1 cellular context compared by ENCODE assay signal in the genomic region with DNA sequence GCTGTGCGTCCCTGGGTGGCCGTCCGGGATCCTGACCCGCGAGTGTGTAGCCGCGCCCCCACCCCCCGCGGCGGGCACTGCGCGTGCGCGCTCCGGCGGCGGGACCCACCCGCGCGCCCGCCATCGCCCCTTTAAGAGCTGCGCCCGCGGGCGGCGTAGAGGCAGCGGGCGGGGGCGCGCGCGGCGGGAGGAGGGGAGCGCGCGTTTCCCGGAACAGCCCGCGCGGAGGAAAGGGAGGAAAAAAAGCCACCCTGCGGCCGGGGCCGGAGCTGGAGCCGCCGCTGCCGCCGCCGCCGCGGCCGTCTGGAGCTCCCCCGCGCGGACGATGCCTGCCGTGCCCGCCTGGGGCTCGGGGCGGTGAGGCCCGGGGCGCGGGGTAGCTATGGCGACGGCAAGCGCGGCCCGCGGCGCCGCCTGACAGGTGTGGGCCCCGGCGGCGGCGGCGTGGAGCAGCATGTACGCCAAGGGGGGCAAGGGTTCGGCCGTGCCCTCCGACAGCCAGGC.
TF ChIP-seq lines count a peak whose summit lies in the region.

A gene (plus strand): TSS at position 204 of the 504 bp plus-strand sequence. CDS start 251 bp downstream, at position 455.

TF ChIP-seq in K562, 482 proteins besides CTCF, POLR2A, EP300 and RAD21 (continued from another document and continues in another):
- TF ChIP-seq, protein P1, sequence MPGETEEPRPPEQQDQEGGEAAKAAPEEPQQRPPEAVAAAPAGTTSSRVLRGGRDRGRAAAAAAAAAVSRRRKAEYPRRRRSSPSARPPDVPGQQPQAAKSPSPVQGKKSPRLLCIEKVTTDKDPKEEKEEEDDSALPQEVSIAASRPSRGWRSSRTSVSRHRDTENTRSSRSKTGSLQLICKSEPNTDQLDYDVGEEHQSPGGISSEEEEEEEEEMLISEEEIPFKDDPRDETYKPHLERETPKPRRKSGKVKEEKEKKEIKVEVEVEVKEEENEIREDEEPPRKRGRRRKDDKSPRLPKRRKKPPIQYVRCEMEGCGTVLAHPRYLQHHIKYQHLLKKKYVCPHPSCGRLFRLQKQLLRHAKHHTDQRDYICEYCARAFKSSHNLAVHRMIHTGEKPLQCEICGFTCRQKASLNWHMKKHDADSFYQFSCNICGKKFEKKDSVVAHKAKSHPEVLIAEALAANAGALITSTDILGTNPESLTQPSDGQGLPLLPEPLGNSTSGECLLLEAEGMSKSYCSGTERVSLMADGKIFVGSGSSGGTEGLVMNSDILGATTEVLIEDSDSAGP (CRISPR knock-in tag; IDR thresholded peaks at IDR 0.05), result no peak
- TF ChIP-seq CBFB (CRISPR knock-in tag; IDR thresholded peaks at IDR 0.05) (no peak), ZNF212 (CRISPR knock-in tag; IDR thresholded peaks at IDR 0.05) (no peak), ZNF124 (CRISPR knock-in tag; IDR thresholded peaks at IDR 0.05) (no peak), LCOR (CRISPR knock-in tag; IDR thresholded peaks at IDR 0.05) (no peak), FOXK1 (CRISPR knock-in tag; IDR thresholded peaks at IDR 0.05; ENCODE audit: borderline replicate concordance) (no peak), RBM39 (optimal IDR thresholded peaks at IDR 0.05; ENCODE audit: low read depth, low read length) (no peak), HMG20B (CRISPR knock-in tag; IDR thresholded peaks at IDR 0.05) (no peak), BRD9 (IDR thresholded peaks at IDR 0.05; ENCODE audit: low read depth, partially characterized antibody) (no peak), ELF4 (CRISPR knock-in tag; IDR thresholded peaks at IDR 0.05) (no peak), PRPF4 (IDR thresholded peaks at IDR 0.05; ENCODE audit: insufficient read depth, low read depth, low read length, poor library complexity, severe bottlenecking) (no peak), ZNF184 (CRISPR knock-in tag; IDR thresholded peaks at IDR 0.05) (no peak), NR2F6 (CRISPR knock-in tag; IDR thresholded peaks at IDR 0.05) (no peak), NFE2 (IDR thresholded peaks at IDR 0.05; ENCODE audit: low read depth) (no peak), SMAD1 (IDR thresholded peaks at IDR 0.05; ENCODE audit: low read depth, low read length, partially characterized antibody) (no peak), ZNF347 (CRISPR knock-in tag; IDR thresholded peaks at IDR 0.05; ENCODE audit: low read depth) (no peak), SPI1 (IDR thresholded peaks at IDR 0.05; ENCODE audit: borderline replicate concordance, low read depth, low read length) (no peak), PHF21A (IDR thresholded peaks at IDR 0.05; ENCODE audit: borderline replicate concordance, low read depth) (no peak), SNIP1 (IDR thresholded peaks at IDR 0.05; ENCODE audit: low read depth) (no peak), KDM2B (CRISPR knock-in tag; IDR thresholded peaks at IDR 0.05) (no peak)
- TF ChIP-seq, protein P2, sequence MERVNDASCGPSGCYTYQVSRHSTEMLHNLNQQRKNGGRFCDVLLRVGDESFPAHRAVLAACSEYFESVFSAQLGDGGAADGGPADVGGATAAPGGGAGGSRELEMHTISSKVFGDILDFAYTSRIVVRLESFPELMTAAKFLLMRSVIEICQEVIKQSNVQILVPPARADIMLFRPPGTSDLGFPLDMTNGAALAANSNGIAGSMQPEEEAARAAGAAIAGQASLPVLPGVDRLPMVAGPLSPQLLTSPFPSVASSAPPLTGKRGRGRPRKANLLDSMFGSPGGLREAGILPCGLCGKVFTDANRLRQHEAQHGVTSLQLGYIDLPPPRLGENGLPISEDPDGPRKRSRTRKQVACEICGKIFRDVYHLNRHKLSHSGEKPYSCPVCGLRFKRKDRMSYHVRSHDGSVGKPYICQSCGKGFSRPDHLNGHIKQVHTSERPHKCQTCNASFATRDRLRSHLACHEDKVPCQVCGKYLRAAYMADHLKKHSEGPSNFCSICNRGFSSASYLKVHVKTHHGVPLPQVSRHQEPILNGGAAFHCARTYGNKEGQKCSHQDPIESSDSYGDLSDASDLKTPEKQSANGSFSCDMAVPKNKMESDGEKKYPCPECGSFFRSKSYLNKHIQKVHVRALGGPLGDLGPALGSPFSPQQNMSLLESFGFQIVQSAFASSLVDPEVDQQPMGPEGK (CRISPR knock-in tag; IDR thresholded peaks at IDR 0.05; ENCODE audit: borderline replicate concordance), result no peak
- TF ChIP-seq, protein P3, sequence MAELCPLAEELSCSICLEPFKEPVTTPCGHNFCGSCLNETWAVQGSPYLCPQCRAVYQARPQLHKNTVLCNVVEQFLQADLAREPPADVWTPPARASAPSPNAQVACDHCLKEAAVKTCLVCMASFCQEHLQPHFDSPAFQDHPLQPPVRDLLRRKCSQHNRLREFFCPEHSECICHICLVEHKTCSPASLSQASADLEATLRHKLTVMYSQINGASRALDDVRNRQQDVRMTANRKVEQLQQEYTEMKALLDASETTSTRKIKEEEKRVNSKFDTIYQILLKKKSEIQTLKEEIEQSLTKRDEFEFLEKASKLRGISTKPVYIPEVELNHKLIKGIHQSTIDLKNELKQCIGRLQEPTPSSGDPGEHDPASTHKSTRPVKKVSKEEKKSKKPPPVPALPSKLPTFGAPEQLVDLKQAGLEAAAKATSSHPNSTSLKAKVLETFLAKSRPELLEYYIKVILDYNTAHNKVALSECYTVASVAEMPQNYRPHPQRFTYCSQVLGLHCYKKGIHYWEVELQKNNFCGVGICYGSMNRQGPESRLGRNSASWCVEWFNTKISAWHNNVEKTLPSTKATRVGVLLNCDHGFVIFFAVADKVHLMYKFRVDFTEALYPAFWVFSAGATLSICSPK (IDR thresholded peaks at IDR 0.05; ENCODE audit: borderline replicate concordance), result no peak
- TF ChIP-seq, protein P4, sequence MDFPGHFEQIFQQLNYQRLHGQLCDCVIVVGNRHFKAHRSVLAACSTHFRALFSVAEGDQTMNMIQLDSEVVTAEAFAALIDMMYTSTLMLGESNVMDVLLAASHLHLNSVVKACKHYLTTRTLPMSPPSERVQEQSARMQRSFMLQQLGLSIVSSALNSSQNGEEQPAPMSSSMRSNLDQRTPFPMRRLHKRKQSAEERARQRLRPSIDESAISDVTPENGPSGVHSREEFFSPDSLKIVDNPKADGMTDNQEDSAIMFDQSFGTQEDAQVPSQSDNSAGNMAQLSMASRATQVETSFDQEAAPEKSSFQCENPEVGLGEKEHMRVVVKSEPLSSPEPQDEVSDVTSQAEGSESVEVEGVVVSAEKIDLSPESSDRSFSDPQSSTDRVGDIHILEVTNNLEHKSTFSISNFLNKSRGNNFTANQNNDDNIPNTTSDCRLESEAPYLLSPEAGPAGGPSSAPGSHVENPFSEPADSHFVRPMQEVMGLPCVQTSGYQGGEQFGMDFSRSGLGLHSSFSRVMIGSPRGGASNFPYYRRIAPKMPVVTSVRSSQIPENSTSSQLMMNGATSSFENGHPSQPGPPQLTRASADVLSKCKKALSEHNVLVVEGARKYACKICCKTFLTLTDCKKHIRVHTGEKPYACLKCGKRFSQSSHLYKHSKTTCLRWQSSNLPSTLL (IDR thresholded peaks at IDR 0.05), result no peak
- TF ChIP-seq, protein P5, sequence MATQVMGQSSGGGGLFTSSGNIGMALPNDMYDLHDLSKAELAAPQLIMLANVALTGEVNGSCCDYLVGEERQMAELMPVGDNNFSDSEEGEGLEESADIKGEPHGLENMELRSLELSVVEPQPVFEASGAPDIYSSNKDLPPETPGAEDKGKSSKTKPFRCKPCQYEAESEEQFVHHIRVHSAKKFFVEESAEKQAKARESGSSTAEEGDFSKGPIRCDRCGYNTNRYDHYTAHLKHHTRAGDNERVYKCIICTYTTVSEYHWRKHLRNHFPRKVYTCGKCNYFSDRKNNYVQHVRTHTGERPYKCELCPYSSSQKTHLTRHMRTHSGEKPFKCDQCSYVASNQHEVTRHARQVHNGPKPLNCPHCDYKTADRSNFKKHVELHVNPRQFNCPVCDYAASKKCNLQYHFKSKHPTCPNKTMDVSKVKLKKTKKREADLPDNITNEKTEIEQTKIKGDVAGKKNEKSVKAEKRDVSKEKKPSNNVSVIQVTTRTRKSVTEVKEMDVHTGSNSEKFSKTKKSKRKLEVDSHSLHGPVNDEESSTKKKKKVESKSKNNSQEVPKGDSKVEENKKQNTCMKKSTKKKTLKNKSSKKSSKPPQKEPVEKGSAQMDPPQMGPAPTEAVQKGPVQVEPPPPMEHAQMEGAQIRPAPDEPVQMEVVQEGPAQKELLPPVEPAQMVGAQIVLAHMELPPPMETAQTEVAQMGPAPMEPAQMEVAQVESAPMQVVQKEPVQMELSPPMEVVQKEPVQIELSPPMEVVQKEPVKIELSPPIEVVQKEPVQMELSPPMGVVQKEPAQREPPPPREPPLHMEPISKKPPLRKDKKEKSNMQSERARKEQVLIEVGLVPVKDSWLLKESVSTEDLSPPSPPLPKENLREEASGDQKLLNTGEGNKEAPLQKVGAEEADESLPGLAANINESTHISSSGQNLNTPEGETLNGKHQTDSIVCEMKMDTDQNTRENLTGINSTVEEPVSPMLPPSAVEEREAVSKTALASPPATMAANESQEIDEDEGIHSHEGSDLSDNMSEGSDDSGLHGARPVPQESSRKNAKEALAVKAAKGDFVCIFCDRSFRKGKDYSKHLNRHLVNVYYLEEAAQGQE (CRISPR knock-in tag; IDR thresholded peaks at IDR 0.05; ENCODE audit: low read depth), result no peak
- TF ChIP-seq, protein P6, sequence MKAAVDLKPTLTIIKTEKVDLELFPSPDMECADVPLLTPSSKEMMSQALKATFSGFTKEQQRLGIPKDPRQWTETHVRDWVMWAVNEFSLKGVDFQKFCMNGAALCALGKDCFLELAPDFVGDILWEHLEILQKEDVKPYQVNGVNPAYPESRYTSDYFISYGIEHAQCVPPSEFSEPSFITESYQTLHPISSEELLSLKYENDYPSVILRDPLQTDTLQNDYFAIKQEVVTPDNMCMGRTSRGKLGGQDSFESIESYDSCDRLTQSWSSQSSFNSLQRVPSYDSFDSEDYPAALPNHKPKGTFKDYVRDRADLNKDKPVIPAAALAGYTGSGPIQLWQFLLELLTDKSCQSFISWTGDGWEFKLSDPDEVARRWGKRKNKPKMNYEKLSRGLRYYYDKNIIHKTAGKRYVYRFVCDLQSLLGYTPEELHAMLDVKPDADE (conservative IDR thresholded peaks at IDR 0.05; ENCODE audit: control insufficient read depth, low read depth, low read length), result peak; percentile 51; the same call in 1 of the 2 replicates
- TF ChIP-seq, protein P7, sequence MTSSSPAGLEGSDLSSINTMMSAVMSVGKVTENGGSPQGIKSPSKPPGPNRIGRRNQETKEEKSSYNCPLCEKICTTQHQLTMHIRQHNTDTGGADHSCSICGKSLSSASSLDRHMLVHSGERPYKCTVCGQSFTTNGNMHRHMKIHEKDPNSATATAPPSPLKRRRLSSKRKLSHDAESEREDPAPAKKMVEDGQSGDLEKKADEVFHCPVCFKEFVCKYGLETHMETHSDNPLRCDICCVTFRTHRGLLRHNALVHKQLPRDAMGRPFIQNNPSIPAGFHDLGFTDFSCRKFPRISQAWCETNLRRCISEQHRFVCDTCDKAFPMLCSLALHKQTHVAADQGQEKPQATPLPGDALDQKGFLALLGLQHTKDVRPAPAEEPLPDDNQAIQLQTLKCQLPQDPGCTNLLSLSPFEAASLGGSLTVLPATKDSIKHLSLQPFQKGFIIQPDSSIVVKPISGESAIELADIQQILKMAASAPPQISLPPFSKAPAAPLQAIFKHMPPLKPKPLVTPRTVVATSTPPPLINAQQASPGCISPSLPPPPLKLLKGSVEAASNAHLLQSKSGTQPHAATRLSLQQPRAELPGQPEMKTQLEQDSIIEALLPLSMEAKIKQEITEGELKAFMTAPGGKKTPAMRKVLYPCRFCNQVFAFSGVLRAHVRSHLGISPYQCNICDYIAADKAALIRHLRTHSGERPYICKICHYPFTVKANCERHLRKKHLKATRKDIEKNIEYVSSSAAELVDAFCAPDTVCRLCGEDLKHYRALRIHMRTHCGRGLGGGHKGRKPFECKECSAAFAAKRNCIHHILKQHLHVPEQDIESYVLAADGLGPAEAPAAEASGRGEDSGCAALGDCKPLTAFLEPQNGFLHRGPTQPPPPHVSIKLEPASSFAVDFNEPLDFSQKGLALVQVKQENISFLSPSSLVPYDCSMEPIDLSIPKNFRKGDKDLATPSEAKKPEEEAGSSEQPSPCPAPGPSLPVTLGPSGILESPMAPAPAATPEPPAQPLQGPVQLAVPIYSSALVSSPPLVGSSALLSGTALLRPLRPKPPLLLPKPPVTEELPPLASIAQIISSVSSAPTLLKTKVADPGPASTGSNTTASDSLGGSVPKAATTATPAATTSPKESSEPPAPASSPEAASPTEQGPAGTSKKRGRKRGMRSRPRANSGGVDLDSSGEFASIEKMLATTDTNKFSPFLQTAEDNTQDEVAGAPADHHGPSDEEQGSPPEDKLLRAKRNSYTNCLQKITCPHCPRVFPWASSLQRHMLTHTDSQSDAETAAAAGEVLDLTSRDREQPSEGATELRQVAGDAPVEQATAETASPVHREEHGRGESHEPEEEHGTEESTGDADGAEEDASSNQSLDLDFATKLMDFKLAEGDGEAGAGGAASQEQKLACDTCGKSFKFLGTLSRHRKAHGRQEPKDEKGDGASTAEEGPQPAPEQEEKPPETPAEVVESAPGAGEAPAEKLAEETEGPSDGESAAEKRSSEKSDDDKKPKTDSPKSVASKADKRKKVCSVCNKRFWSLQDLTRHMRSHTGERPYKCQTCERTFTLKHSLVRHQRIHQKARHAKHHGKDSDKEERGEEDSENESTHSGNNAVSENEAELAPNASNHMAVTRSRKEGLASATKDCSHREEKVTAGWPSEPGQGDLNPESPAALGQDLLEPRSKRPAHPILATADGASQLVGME (CRISPR knock-in tag; IDR thresholded peaks at IDR 0.05), result no peak
- TF ChIP-seq, protein P8, sequence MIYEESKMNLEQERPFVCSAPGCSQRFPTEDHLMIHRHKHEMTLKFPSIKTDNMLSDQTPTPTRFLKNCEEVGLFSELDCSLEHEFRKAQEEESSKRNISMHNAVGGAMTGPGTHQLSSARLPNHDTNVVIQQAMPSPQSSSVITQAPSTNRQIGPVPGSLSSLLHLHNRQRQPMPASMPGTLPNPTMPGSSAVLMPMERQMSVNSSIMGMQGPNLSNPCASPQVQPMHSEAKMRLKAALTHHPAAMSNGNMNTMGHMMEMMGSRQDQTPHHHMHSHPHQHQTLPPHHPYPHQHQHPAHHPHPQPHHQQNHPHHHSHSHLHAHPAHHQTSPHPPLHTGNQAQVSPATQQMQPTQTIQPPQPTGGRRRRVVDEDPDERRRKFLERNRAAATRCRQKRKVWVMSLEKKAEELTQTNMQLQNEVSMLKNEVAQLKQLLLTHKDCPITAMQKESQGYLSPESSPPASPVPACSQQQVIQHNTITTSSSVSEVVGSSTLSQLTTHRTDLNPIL (CRISPR knock-in tag; IDR thresholded peaks at IDR 0.05), result no peak
- TF ChIP-seq, protein P9, sequence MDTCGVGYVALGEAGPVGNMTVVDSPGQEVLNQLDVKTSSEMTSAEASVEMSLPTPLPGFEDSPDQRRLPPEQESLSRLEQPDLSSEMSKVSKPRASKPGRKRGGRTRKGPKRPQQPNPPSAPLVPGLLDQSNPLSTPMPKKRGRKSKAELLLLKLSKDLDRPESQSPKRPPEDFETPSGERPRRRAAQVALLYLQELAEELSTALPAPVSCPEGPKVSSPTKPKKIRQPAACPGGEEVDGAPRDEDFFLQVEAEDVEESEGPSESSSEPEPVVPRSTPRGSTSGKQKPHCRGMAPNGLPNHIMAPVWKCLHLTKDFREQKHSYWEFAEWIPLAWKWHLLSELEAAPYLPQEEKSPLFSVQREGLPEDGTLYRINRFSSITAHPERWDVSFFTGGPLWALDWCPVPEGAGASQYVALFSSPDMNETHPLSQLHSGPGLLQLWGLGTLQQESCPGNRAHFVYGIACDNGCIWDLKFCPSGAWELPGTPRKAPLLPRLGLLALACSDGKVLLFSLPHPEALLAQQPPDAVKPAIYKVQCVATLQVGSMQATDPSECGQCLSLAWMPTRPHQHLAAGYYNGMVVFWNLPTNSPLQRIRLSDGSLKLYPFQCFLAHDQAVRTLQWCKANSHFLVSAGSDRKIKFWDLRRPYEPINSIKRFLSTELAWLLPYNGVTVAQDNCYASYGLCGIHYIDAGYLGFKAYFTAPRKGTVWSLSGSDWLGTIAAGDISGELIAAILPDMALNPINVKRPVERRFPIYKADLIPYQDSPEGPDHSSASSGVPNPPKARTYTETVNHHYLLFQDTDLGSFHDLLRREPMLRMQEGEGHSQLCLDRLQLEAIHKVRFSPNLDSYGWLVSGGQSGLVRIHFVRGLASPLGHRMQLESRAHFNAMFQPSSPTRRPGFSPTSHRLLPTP (IDR thresholded peaks at IDR 0.05; ENCODE audit: borderline replicate concordance, extremely low read depth, insufficient read length), result no peak
